Comparison of ENCODE assay signal across 2 cellular contexts in the genomic region with DNA sequence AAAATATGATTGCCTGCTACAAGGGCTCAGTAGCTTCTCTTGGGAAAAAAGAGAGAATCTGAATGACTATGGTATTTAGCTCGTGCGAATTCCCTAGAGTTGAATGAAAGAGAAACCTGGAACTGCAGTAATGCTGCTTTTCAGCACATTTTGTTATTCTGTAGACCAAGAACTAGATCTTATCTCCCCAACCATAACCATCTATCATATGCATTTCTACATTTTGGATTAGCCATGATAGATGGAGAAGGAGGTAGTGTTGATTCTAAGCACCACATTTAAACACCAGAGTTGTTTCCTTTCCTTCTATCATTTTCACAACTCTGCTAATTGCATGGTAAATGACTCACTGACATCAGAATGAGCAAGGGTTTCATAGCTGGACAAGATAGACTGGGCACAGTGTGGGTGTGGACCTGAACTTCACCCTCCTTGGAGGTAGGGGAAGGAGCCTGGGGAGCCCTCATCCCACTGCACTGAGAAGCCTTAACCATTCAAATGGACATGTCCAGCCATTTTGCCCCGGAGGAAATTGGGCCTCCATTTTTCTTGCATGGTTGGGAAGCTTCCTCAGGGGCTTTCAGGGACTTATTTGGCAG.
TF ChIP-seq lines count a peak whose summit lies in the region.

No MANE protein-coding gene starts in this region.

TF ChIP-seq in SK-N-SH, 30 proteins besides CTCF, POLR2A, EP300 and RAD21:
- TF ChIP-seq ELF1 (IDR thresholded peaks at IDR 0.05) (no peak), MEF2A (IDR thresholded peaks at IDR 0.05; ENCODE audit: borderline replicate concordance, low read depth) (no peak), JUND (IDR thresholded peaks at IDR 0.05) (0 out of 2 replicates have a peak, but pooled peaks have one; percentile 6), TEAD4 (IDR thresholded peaks at IDR 0.05; ENCODE audit: borderline replicate concordance, insufficient read depth) (no peak)
- TF ChIP-seq, protein P1, sequence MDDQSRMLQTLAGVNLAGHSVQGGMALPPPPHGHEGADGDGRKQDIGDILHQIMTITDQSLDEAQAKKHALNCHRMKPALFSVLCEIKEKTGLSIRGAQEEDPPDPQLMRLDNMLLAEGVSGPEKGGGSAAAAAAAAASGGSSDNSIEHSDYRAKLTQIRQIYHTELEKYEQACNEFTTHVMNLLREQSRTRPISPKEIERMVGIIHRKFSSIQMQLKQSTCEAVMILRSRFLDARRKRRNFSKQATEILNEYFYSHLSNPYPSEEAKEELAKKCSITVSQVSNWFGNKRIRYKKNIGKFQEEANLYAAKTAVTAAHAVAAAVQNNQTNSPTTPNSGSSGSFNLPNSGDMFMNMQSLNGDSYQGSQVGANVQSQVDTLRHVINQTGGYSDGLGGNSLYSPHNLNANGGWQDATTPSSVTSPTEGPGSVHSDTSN (IDR thresholded peaks at IDR 0.05) = peak; percentile 60
TF ChIP-seq in SK-N-SH: peak in this region for 2.

TF ChIP-seq in SK-N-SH treated with all-trans-retinoic acid at 6 μM for 48 hours, 23 proteins besides CTCF, POLR2A, EP300 and RAD21:
- TF ChIP-seq PPARA (CRISPR knock-in tag; IDR thresholded peaks at IDR 0.05; ENCODE audit: borderline replicate concordance) (no peak), TOX (CRISPR knock-in tag; IDR thresholded peaks at IDR 0.05; ENCODE audit: borderline replicate concordance) (no peak), ZC3H10 (CRISPR knock-in tag; IDR thresholded peaks at IDR 0.05) (no peak), ZNF8 (CRISPR knock-in tag; IDR thresholded peaks at IDR 0.05) (no peak), ESRRG (CRISPR knock-in tag; IDR thresholded peaks at IDR 0.05) (no peak), TCF4 (CRISPR knock-in tag; IDR thresholded peaks at IDR 0.05; ENCODE audit: borderline replicate concordance) (no peak), RARB (CRISPR knock-in tag; IDR thresholded peaks at IDR 0.05) (no peak), ZFP30 (CRISPR knock-in tag; IDR thresholded peaks at IDR 0.05) (no peak), SNAI2 (CRISPR knock-in tag; IDR thresholded peaks at IDR 0.05) (no peak), ZNF565 (CRISPR knock-in tag; conservative IDR thresholded peaks at IDR 0.05; ENCODE audit: low read depth) (no peak), BACH2 (CRISPR knock-in tag; IDR thresholded peaks at IDR 0.05; ENCODE audit: borderline replicate concordance) (no peak), ZFP3 (CRISPR knock-in tag; IDR thresholded peaks at IDR 0.05) (no peak), ISL1 (CRISPR knock-in tag; IDR thresholded peaks at IDR 0.05) (no peak), ARNTL (CRISPR knock-in tag; IDR thresholded peaks at IDR 0.05; ENCODE audit: borderline replicate concordance, low read depth) (no peak)
